In the genomic region with DNA sequence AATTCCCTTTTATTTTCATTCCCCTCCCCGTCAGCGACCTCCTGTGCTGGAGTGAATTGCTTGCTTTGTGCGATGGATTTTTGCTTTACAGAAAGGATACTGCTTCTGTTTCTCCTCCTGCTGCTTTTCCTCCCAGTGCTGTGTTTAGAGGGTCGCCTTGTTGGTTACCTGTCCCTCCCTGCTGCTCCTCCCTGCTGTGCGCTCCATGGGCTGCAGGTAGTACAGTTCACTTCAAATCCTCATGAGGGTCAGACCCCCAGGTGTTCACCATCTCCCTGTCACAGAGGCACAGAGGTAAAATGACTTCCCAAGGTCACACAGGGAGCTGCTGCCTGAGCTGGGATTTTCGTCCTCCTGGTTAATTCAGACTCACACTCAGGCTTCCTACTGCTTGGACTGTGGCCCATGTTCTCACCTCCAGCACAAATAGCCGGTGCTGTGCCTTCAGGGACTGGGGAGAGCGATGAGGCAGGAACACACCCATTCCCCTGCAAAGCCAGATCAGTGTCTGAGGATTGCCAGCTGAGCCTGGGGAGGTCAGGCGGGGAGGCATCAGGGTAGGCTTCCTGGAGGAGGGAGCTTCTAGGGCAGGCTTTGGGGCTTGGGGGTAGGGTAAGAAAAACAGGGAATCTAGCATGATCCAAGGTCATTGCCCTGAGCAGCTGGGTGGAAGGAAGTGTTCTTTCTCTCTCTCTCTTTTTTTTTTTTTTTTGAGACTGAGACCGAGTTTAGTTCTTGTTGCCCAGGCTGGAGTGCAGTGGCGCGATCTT, we compare ENCODE assay signal across 13 cellular contexts. TPM values are rescaled to one million over a fixed set of nuclear protein-coding genes. Genes with fewer than 3 reads are reported as not detected.
DNase-seq lines count a peak whose midpoint lies in the region; ATAC-seq and TF ChIP-seq lines count a peak whose summit lies in the region.
"Had no signal": no experiment of that assay in that cellular context is flagged by ENCODE, and none has a peak within 500 bp of the region (broad histone marks: within the 10 kb centered on the region; RNA-seq: fewer than 3 reads in every experiment).

No MANE protein-coding gene starts in this region.

- H3K56ac ChIP-seq in mesendoderm (ENCODE audit: low read length) = peak overlapping the region; percentile 46

- no peak overlapping the region for H4K8ac ChIP-seq in mesendoderm (ENCODE audit: low read depth, low read length)

- no peak overlapping the region for H3K18ac ChIP-seq in mesendoderm (ENCODE audit: low read length)

- H3K4me3 ChIP-seq in cardiac muscle cell (no peak overlapping the region), mesendoderm (ENCODE audit: low read length) (no peak overlapping the region), brain microvascular endothelial cell (ENCODE audit: low read depth, low read length) (no peak overlapping the region), psoas muscle (no peak overlapping the region), colonic mucosa (no peak overlapping the region)

- no peak for DNase-seq in activated naive CD8-positive, alpha-beta T cell treated with anti-CD3 and anti-CD28 coated beads, Interleukin-2, amount 50 U/mL, for 24 hours
- DNase-seq in cardiac muscle cell (ENCODE audit: low read depth in 1 of 2, low spot score in 1 of 2) (no peak), mesendoderm (no peak), brain microvascular endothelial cell (no peak), LoVo (ENCODE audit: low spot score) (no peak), psoas muscle (no peak), colonic mucosa (no peak)
- DNase-seq: effector memory CD8-positive, alpha-beta T cell; stimulated activated CD4-positive, alpha-beta T cell treated with anti-CD3 and anti-CD28 coated beads, Interleukin-4, amount 100 ng/mL, for 1 hour had no signal

- peak overlapping the region; percentile 33 for H2BK5ac ChIP-seq in mesendoderm (ENCODE audit: low read length)

- peaks cover 36% of the 10 kb centered on the region for H3K79me1 ChIP-seq in mesendoderm (ENCODE audit: low read length)

- H3K27ac Mint-ChIP-seq in activated naive CD8-positive, alpha-beta T cell = peak overlapping the region; percentile 61
- no peak overlapping the region for H3K27ac Mint-ChIP-seq in activated naive CD8-positive, alpha-beta T cell treated with anti-CD3 and anti-CD28 coated beads, Interleukin-2, amount 50 U/mL, for 24 hours

- no peak overlapping the region for H2BK15ac ChIP-seq in mesendoderm (replicated peaks; ENCODE audit: low read depth)

- H3K9me3 ChIP-seq in cardiac muscle cell (ENCODE audit: low read depth) = no peaks in the 10 kb centered on the region
- H3K9me3 ChIP-seq in psoas muscle = no peaks in the 10 kb centered on the region
- H3K9me3 ChIP-seq in colonic mucosa = no peaks in the 10 kb centered on the region

- no CpG with 5 or more reads among the region's 12 CpGs for WGBS in mesendoderm (ENCODE audit: extremely low coverage, insufficient coverage, low lambda C conversion rate)
- WGBS in psoas muscle, 3 donors = 76 to 83% (median 81%) methylated on average over 12 of the region's 12 CpGs

- H3K4ac ChIP-seq in mesendoderm (ENCODE audit: low read depth, low read length) = no peak overlapping the region

- H3K4me1 ChIP-seq in cardiac muscle cell (ENCODE audit: low read depth) = peaks cover 5% of the 10 kb centered on the region
- peaks cover 18% of the 10 kb centered on the region for H3K4me1 ChIP-seq in mesendoderm (ENCODE audit: control insufficient read depth, low read depth, low read length)
- H3K4me1 ChIP-seq in psoas muscle = peaks cover 45% of the 10 kb centered on the region
- H3K4me1 ChIP-seq in colonic mucosa = no peaks in the 10 kb centered on the region

- intact Hi-C loops in psoas muscle (cut with DNase I) = no loop called here
- intact Hi-C loops in colonic mucosa (cut with DNase I) = no loop called here

- no peak overlapping the region for H4K5ac ChIP-seq in mesendoderm (ENCODE audit: low read length)

- H3K27me3 ChIP-seq in cardiac muscle cell (no peaks in the 10 kb centered on the region), mesendoderm (ENCODE audit: insufficient read depth, low read length, poor library complexity) (no peaks in the 10 kb centered on the region), brain microvascular endothelial cell (replicated peaks) (no peaks in the 10 kb centered on the region), psoas muscle (ENCODE audit: insufficient read depth in 3 of 3, low read length in 2 of 3) (no peaks in the 10 kb centered on the region), colonic mucosa (no peaks in the 10 kb centered on the region)
- H3K27me3 ChIP-seq: foreskin keratinocyte had no signal

- peaks cover 2% of the 10 kb centered on the region for H3K36me3 Mint-ChIP-seq in activated naive CD8-positive, alpha-beta T cell
- H3K36me3 Mint-ChIP-seq in activated naive CD8-positive, alpha-beta T cell treated with anti-CD3 and anti-CD28 coated beads, Interleukin-2, amount 50 U/mL, for 24 hours (ENCODE audit: low read depth) = peaks cover 2% of the 10 kb centered on the region

- H2BK120ac ChIP-seq in mesendoderm (ENCODE audit: low read depth, low read length) = no peak overlapping the region

- no peak for ATAC-seq in activated naive CD8-positive, alpha-beta T cell treated with anti-CD3 and anti-CD28 coated beads, Interleukin-2, amount 50 U/mL, for 24 hours
- no peak for ATAC-seq in psoas muscle
- ATAC-seq: effector memory CD8-positive, alpha-beta T cell had no signal

- peaks cover 29% of the 10 kb centered on the region for H3K4me1 Mint-ChIP-seq in activated naive CD8-positive, alpha-beta T cell (ENCODE audit: low read depth)
- H3K4me1 Mint-ChIP-seq in activated naive CD8-positive, alpha-beta T cell treated with anti-CD3 and anti-CD28 coated beads, Interleukin-2, amount 50 U/mL, for 24 hours = peaks cover 17% of the 10 kb centered on the region

- no peaks in the 10 kb centered on the region for H3K27me3 Mint-ChIP-seq in activated naive CD8-positive, alpha-beta T cell
- H3K27me3 Mint-ChIP-seq in activated naive CD8-positive, alpha-beta T cell treated with anti-CD3 and anti-CD28 coated beads, Interleukin-2, amount 50 U/mL, for 24 hours = no peaks in the 10 kb centered on the region
- H3K27me3 Mint-ChIP-seq: effector memory CD8-positive, alpha-beta T cell had no signal

- in situ Hi-C loops in brain microvascular endothelial cell (cut with HindIII; ENCODE audit: low pct_ligation_motif_present, low sequenced_read_pairs) = no loop called here

- H3K36me3 ChIP-seq in cardiac muscle cell (no peaks in the 10 kb centered on the region), mesendoderm (ENCODE audit: control insufficient read depth, insufficient read depth, low read length) (no peaks in the 10 kb centered on the region), brain microvascular endothelial cell (replicated peaks) (no peaks in the 10 kb centered on the region), psoas muscle (ENCODE audit: insufficient read depth in 1 of 2, low read depth in 1 of 2) (peaks cover 0 to 4% of the 10 kb centered on the region in 2 donors), colonic mucosa (no peaks in the 10 kb centered on the region)

- no peak overlapping the region for H3K4me2 ChIP-seq in mesendoderm (ENCODE audit: low read length)

- H3K9ac ChIP-seq in mesendoderm (ENCODE audit: low read length) (peak overlapping the region; percentile 1), colonic mucosa (ENCODE audit: low read depth in 2 of 2, low read length in 2 of 2) (peak overlapping the region in 1 of 2 donors; percentile 15)

- TF ChIP-seq CTCF in cardiac muscle cell (IDR thresholded peaks at IDR 0.05; ENCODE audit: low read depth, low read length) (no peak), brain microvascular endothelial cell (IDR thresholded peaks at IDR 0.05; ENCODE audit: low read depth, low read length, missing control alignments) (no peak), psoas muscle (IDR thresholded peaks at IDR 0.05) (no peak), colonic mucosa (IDR thresholded peaks at IDR 0.05) (no peak)

- H2AK5ac ChIP-seq in mesendoderm (ENCODE audit: low read length) = no peak overlapping the region

- peaks cover 68% of the 10 kb centered on the region for H3K79me2 ChIP-seq in mesendoderm (ENCODE audit: control insufficient read depth, insufficient read depth, low read length)

- H3K27ac ChIP-seq in cardiac muscle cell (peak overlapping the region; percentile 10), mesendoderm (ENCODE audit: low read depth, low read length) (no peak overlapping the region), brain microvascular endothelial cell (no peak overlapping the region), psoas muscle (no peak overlapping the region), colonic mucosa (no peak overlapping the region)
- H3K27ac ChIP-seq: foreskin keratinocyte had no signal

- no peaks in the 10 kb centered on the region for H3K9me3 Mint-ChIP-seq in activated naive CD8-positive, alpha-beta T cell (ENCODE audit: low read depth)
- H3K9me3 Mint-ChIP-seq in activated naive CD8-positive, alpha-beta T cell treated with anti-CD3 and anti-CD28 coated beads, Interleukin-2, amount 50 U/mL, for 24 hours = no peaks in the 10 kb centered on the region
- H3K9me3 Mint-ChIP-seq: effector memory CD8-positive, alpha-beta T cell had no signal

- no peak overlapping the region for H3K4me3 Mint-ChIP-seq in activated naive CD8-positive, alpha-beta T cell
- no peak overlapping the region for H3K4me3 Mint-ChIP-seq in activated naive CD8-positive, alpha-beta T cell treated with anti-CD3 and anti-CD28 coated beads, Interleukin-2, amount 50 U/mL, for 24 hours
- H3K4me3 Mint-ChIP-seq: effector memory CD8-positive, alpha-beta T cell had no signal

- H3K23ac ChIP-seq in mesendoderm (ENCODE audit: low read length) = no peak overlapping the region

RNA-seq across cellular contexts. Expression of a gene that starts 14.4 kb away (rescaled TPM):
- total RNA-seq in cardiac muscle cell = 7.8 and 13.5 TPM in 2 replicates
- polyA plus RNA-seq in cardiac muscle cell = 3.0 and 5.0 TPM in 2 replicates
- polyA plus RNA-seq in mesendoderm (2013, experiment 1 of 2) = 13.5 TPM
- polyA plus RNA-seq in mesendoderm (2013, experiment 2 of 2) = 13.0 TPM
- 10 to 100 TPM in 3 of 4 donors, 1 to 10 TPM in 1; 9.6 to 22.4 (median 13.7) TPM for total RNA-seq in psoas muscle
- polyA plus RNA-seq in psoas muscle = 1 to 10 TPM; 3.1 to 9.9 (median 4.9) TPM
- total RNA-seq in colonic mucosa = 10 to 100 TPM; 11.7 to 13.4 TPM

RNA-seq across cellular contexts. Expression of a gene that starts 50.4 kb away (rescaled TPM):
- total RNA-seq in cardiac muscle cell (0.49 TPM in 1 of 2 replicates, not detected in the other), psoas muscle (under 1 TPM; 0.13 to 0.73 (median 0.32) TPM), colonic mucosa (under 1 TPM; 0.10 to 0.21 TPM)
- polyA plus RNA-seq in cardiac muscle cell (not detected in 2 replicates), psoas muscle (under 1 TPM; 0.06 to 0.42 (median 0.08) TPM)
- 0.03 TPM for polyA plus RNA-seq in mesendoderm (2013, experiment 1 of 2)
- 0.03 TPM for polyA plus RNA-seq in mesendoderm (2013, experiment 2 of 2)
- total RNA-seq: A673; activated CD8-positive, alpha-beta memory T cell treated with anti-CD3 and anti-CD28 coated beads for 36 hours; foreskin keratinocyte had no signal
- polyA plus RNA-seq: foreskin keratinocyte had no signal
